8 cellular contexts compared by ENCODE assay signal in genomic region chr17:75393523-75394331, GRCh38. TPM values are rescaled to one million over a fixed set of nuclear protein-coding genes. Genes with fewer than 3 reads are reported as not detected.
DNase-seq lines count a peak whose midpoint lies in the region; ATAC-seq lines count a peak whose summit lies in the region.

No MANE protein-coding gene starts in this region.

- H3K36me3 Mint-ChIP-seq in activated CD4-positive, alpha-beta T cell treated with anti-CD3 and anti-CD28 coated beads, Interleukin-2, amount 10 ng/mL, durations not matched to agents 7 days and 5 days (ENCODE audit: low read depth) = peaks cover 31% of the 10 kb centered on the region

- CTCF ChIA-PET in activated CD4-positive, alpha-beta T cell treated with anti-CD3 and anti-CD28 coated beads, Interleukin-2, amount 10 ng/mL, durations not matched to agents 7 days and 5 days (lab: Charles Lee) = interaction anchor here (0.6 to 4.1 kb wide), 10 partner anchors 14 to 279 kb away, joined by 3 to 15 read pairs (median 4); partner anchors contain the start of gene MIF4GD

- H3K4me1 Mint-ChIP-seq in activated CD4-positive, alpha-beta T cell treated with anti-CD3 and anti-CD28 coated beads, Interleukin-2, amount 10 ng/mL, durations not matched to agents 7 days and 5 days = peaks cover 75% of the 10 kb centered on the region

- peak; percentile 90 for ATAC-seq in GM19023 (IDR thresholded peaks at IDR 0.05; ENCODE audit: unreplicated experiment)
- ATAC-seq in HG03442 (IDR thresholded peaks at IDR 0.05; ENCODE audit: unreplicated experiment) = peak; percentile 64
- ATAC-seq in left lobe of liver = peak; percentile 98

- H3K9me3 Mint-ChIP-seq in activated CD4-positive, alpha-beta T cell treated with anti-CD3 and anti-CD28 coated beads, Interleukin-2, amount 10 ng/mL, durations not matched to agents 7 days and 5 days = no peaks in the 10 kb centered on the region

- POLR2A ChIA-PET in activated CD4-positive, alpha-beta T cell treated with anti-CD3 and anti-CD28 coated beads, Interleukin-2, amount 10 ng/mL, durations not matched to agents 7 days and 5 days (lab: Charles Lee) = interaction anchor here (1.2 to 1.8 kb wide), 2 partner anchors 104 to 123 kb away, joined by 4 to 8 read pairs; partner anchors contain the start of genes MIF4GD and SLC25A19

- peak overlapping the region; percentile 83 for H3K27ac Mint-ChIP-seq in activated CD4-positive, alpha-beta T cell treated with anti-CD3 and anti-CD28 coated beads, Interleukin-2, amount 10 ng/mL, durations not matched to agents 7 days and 5 days

- H3K4me3 Mint-ChIP-seq in activated CD4-positive, alpha-beta T cell treated with anti-CD3 and anti-CD28 coated beads, Interleukin-2, amount 10 ng/mL, durations not matched to agents 7 days and 5 days = peak overlapping the region; percentile 90

- H3K27me3 Mint-ChIP-seq in activated CD4-positive, alpha-beta T cell treated with anti-CD3 and anti-CD28 coated beads, Interleukin-2, amount 10 ng/mL, durations not matched to agents 7 days and 5 days = no peaks in the 10 kb centered on the region

- DNase-seq in AG08396 (ENCODE audit: low spot score) = peak; percentile 95
- DNase-seq in NCI-H524 treated with DMSO at 0.1 percent for 48 hours (lab: John Stamatoyannopoulos, UW) = peak; percentile 100
- DNase-seq in activated CD4-positive, alpha-beta T cell treated with anti-CD3 and anti-CD28 coated beads, Interleukin-2, amount 10 ng/mL, durations not matched to agents 7 days and 5 days = peak; percentile 86
- peak; percentile 98 for DNase-seq in dedifferentiated amniotic fluid mesenchymal stem cell (ENCODE audit: extremely low spot score)
- peak; percentile 98 for DNase-seq in left lobe of liver (ENCODE audit: low spot score)
- DNase-seq in stimulated activated CD4-positive, alpha-beta T cell treated with anti-CD3 and anti-CD28 coated beads, Interleukin-1b, Interleukin-23, amount 100 ng/mL, for 48 hours = peak; percentile 80

RNA-seq across cellular contexts. Expression of gene GRB2, which starts 11.8 kb away (rescaled TPM):
- total RNA-seq in activated CD4-positive, alpha-beta T cell treated with anti-CD3 and anti-CD28 coated beads, Interleukin-2, amount 10 ng/mL, durations not matched to agents 7 days and 5 days = 100 to 1,000 TPM; 136 to 150 TPM
- 45.8 TPM for total RNA-seq in left lobe of liver

Comparison
In these comparisons a context has a peak if more than half of its experiments do, and no peak if none do; other contexts are left out.
1. Peak in every context shown above with its lines: DNase-seq and ATAC-seq.